In genomic region chr3:158731525-158731924, GRCh38 we compare ENCODE assay signal across 9 cellular contexts. TPM values are rescaled to one million over a fixed set of nuclear protein-coding genes. Genes with fewer than 3 reads are reported as not detected.
DNase-seq lines count a peak whose midpoint lies in the region; ATAC-seq and TF ChIP-seq lines count a peak whose summit lies in the region.
"Had no signal": no experiment of that assay in that cellular context is flagged by ENCODE, and none has a peak within 500 bp of the region (broad histone marks: within the 10 kb centered on the region; RNA-seq: fewer than 3 reads in every experiment).

No MANE protein-coding gene starts in this region.

- H3K9me3 ChIP-seq in body of pancreas (peaks cover 0 to 6% (median 0%) of the 10 kb centered on the region in 3 donors), lung (ENCODE audit: control insufficient read depth in 2 of 2, insufficient read depth in 1 of 2, low read length in 1 of 2) (peaks cover 0 to 3% of the 10 kb centered on the region in 2 donors), thyroid gland (no peaks in the 10 kb centered on the region)

- DNase-seq in activated CD4-positive, alpha-beta T cell treated with anti-CD3 and anti-CD28 coated beads, Interleukin-2, amount 10 ng/mL, durations not matched to agents 7 days and 5 days: no peak
- no peak for DNase-seq in activated CD4-positive, alpha-beta T cell treated with anti-CD3 and anti-CD28 coated beads for 48 hours
- DNase-seq in body of pancreas: no peak
- DNase-seq in lung (ENCODE audit: low spot score): no peak
- DNase-seq in thyroid gland: no peak
- no peak for DNase-seq in AML-193 (lab: John Stamatoyannopoulos, UW)
- DNase-seq in GDM1 (lab: John Stamatoyannopoulos, UW): no peak
- DNase-seq: cortex of kidney had no signal

- peaks cover 10% of the 10 kb centered on the region for H3K9me3 Mint-ChIP-seq in activated CD4-positive, alpha-beta T cell treated with anti-CD3 and anti-CD28 coated beads, Interleukin-2, amount 10 ng/mL, durations not matched to agents 7 days and 5 days

- POLR2A ChIA-PET in activated CD4-positive, alpha-beta T cell treated with anti-CD3 and anti-CD28 coated beads, Interleukin-2, amount 10 ng/mL, durations not matched to agents 7 days and 5 days (lab: Charles Lee): no interaction called here

- no peak for TF ChIP-seq CTCF in body of pancreas (IDR thresholded peaks at IDR 0.05)
- TF ChIP-seq CTCF in lung (IDR thresholded peaks at IDR 0.05; ENCODE audit: control extremely low read depth, extremely low read depth): no peak
- no peak for TF ChIP-seq CTCF in thyroid gland (IDR thresholded peaks at IDR 0.05)

- H3K4me3 ChIP-seq in body of pancreas: peak overlapping the region; percentile 27 to 48
- peak overlapping the region; percentile 60 for H3K4me3 ChIP-seq in lung
- H3K4me3 ChIP-seq in thyroid gland (replicated peaks in 1 of 3): peak overlapping the region; percentile 46 to 66 (median 63)

- CTCF ChIA-PET in activated CD4-positive, alpha-beta T cell treated with anti-CD3 and anti-CD28 coated beads, Interleukin-2, amount 10 ng/mL, durations not matched to agents 7 days and 5 days (lab: Charles Lee): interaction anchor here (1.0 to 1.3 kb wide), 2 partner anchors 15 to 70 kb away, joined by 3 read pairs; partner anchors contain the start of gene MFSD1

- H3K27me3 ChIP-seq in body of pancreas: no peaks in the 10 kb centered on the region
- no peaks in the 10 kb centered on the region for H3K27me3 ChIP-seq in lung (ENCODE audit: control insufficient read depth, insufficient read depth)
- no peaks in the 10 kb centered on the region for H3K27me3 ChIP-seq in thyroid gland

- no peaks in the 10 kb centered on the region for H3K36me3 ChIP-seq in body of pancreas (replicated peaks in 1 of 2; ENCODE audit: insufficient read depth in 1 of 2, low read depth in 2 of 2)
- H3K36me3 ChIP-seq in lung (ENCODE audit: control insufficient read depth in 2 of 2, insufficient read depth in 2 of 2, low read length in 2 of 2): no peaks in the 10 kb centered on the region
- H3K36me3 ChIP-seq in thyroid gland: no peaks in the 10 kb centered on the region

- peak overlapping the region; percentile 34 for H3K4me3 Mint-ChIP-seq in activated CD4-positive, alpha-beta T cell treated with anti-CD3 and anti-CD28 coated beads, Interleukin-2, amount 10 ng/mL, durations not matched to agents 7 days and 5 days

- peaks cover 26% of the 10 kb centered on the region for H3K4me1 Mint-ChIP-seq in activated CD4-positive, alpha-beta T cell treated with anti-CD3 and anti-CD28 coated beads, Interleukin-2, amount 10 ng/mL, durations not matched to agents 7 days and 5 days

- H3K36me3 Mint-ChIP-seq in activated CD4-positive, alpha-beta T cell treated with anti-CD3 and anti-CD28 coated beads, Interleukin-2, amount 10 ng/mL, durations not matched to agents 7 days and 5 days (ENCODE audit: low read depth): no peaks in the 10 kb centered on the region

- no peak for ATAC-seq in body of pancreas
- ATAC-seq in lung (ENCODE audit: insufficient read depth, low FRiP score): no peak
- ATAC-seq in GM18519 (IDR thresholded peaks at IDR 0.05; ENCODE audit: low FRiP score, unreplicated experiment): no peak

- peaks cover 3% of the 10 kb centered on the region for H3K27me3 Mint-ChIP-seq in activated CD4-positive, alpha-beta T cell treated with anti-CD3 and anti-CD28 coated beads, Interleukin-2, amount 10 ng/mL, durations not matched to agents 7 days and 5 days

- TF ChIP-seq POLR2A in body of pancreas (IDR thresholded peaks at IDR 0.05): no peak
- TF ChIP-seq POLR2A in thyroid gland (IDR thresholded peaks at IDR 0.05): no peak

- intact Hi-C loops in body of pancreas (cut with DNase I) (no loop called here), thyroid gland (cut with DNase I) (no loop called here)

- H3K4me1 ChIP-seq in body of pancreas (peaks cover 16% of the 10 kb centered on the region), lung (ENCODE audit: control insufficient read depth in 2 of 2, insufficient read depth in 2 of 2, low read length in 2 of 2) (peaks cover 7 to 14% of the 10 kb centered on the region in 2 donors), thyroid gland (peaks cover 4 to 16% of the 10 kb centered on the region in 2 donors)

- H3K27ac Mint-ChIP-seq in activated CD4-positive, alpha-beta T cell treated with anti-CD3 and anti-CD28 coated beads, Interleukin-2, amount 10 ng/mL, durations not matched to agents 7 days and 5 days: no peak overlapping the region

- H3K27ac ChIP-seq in body of pancreas (peak overlapping the region in 1 of 4 donors; percentile 44), lung (ENCODE audit: low read depth in 1 of 2, low read length in 1 of 2) (peak overlapping the region in 1 of 2 donors; percentile 81), thyroid gland (peak overlapping the region in 1 of 3 donors; percentile 59)

- 51 to 60% methylated on average over 12 to 13 of the region's 13 CpGs for WGBS in body of pancreas, 2 donors
- WGBS in lung, 2 donors: 48 to 55% methylated on average over 13 of the region's 13 CpGs
- WGBS in thyroid gland, 2 donors: 45 to 58% methylated on average over 7 to 13 of the region's 13 CpGs

RNA-seq across cellular contexts. Expression of gene RARRES1, which starts 0.7 kb away (rescaled TPM):
- not detected for total RNA-seq in activated CD4-positive, alpha-beta T cell treated with anti-CD3 and anti-CD28 coated beads, Interleukin-2, amount 10 ng/mL, durations not matched to agents 7 days and 5 days
- total RNA-seq in body of pancreas: 10 to 100 TPM in 1 of 2 donors, 1 to 10 TPM in 1; 3.0 to 18.4 TPM
- 100 to 1,000 TPM in 1 of 2 donors, 10 to 100 TPM in 1; 36.3 to 110 TPM for total RNA-seq in lung
- polyA plus RNA-seq in lung: 10 to 100 TPM; 49.8 to 53.4 TPM
- total RNA-seq in thyroid gland: 100 to 1,000 TPM in 1 of 4 donors, 10 to 100 TPM in 1, 1 to 10 TPM in 2; 4.8 to 394 (median 21.4) TPM

RNA-seq across cellular contexts. Expression of gene LXN, which starts 59.1 kb away (rescaled TPM):
- 10 to 100 TPM in 1 of 2 experiments, 1 to 10 TPM in 1; 9.3 to 11.5 TPM for total RNA-seq in activated CD4-positive, alpha-beta T cell treated with anti-CD3 and anti-CD28 coated beads, Interleukin-2, amount 10 ng/mL, durations not matched to agents 7 days and 5 days
- total RNA-seq in body of pancreas: 10 to 100 TPM in 1 of 2 donors, 1 to 10 TPM in 1; 3.3 to 14.0 TPM
- 100 to 1,000 TPM in 1 of 2 donors, 10 to 100 TPM in 1; 32.3 to 103 TPM for total RNA-seq in lung
- 10 to 100 TPM; 20.7 to 31.2 TPM for polyA plus RNA-seq in lung
- total RNA-seq in thyroid gland: 10 to 100 TPM; 16.8 to 42.3 (median 22.7) TPM
